ENCODE assay signal across 9 cellular contexts in the genomic region with DNA sequence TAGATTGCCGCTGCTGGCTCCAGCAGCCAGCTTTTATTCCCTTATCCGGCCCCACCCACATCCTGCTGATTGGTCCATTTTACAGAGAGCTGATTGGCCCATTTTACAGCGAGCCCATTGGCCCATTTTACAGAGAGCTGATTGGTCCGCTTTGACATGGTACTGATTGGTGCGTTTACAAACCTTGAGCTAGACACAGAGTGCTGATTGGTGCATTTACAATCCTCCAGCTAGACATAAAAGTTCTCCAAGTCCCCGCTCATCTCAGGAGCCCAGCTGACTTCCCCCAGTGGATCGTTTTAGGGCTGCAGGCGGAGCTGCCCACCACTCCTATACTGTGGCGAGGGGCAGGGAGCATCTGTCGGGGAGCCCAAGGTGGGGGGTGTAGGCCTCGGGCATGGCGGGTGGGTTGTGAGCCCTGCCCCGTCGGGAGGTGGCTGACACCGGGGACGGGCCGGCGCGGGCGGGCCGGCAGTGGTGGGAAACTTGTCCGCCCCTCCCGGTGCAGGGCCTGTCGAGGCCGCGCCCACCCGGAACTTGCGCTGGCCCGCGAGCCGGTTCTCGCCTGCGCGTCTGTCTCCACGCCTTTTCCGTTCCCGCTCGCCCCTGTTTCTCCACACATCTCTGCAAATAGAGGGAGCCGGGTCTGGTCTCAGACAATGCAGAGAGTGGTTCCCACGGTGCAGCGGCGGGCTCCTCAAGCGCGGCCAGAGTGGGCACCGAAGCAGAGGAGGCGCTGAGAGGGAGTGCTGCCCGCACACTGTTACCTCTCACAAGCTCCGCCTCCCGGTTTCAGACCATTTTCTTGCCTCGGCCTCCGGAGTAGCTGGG.
DNase-seq lines count a peak whose midpoint lies in the region; ATAC-seq lines count a peak whose summit lies in the region.
"Had no signal": no experiment of that assay in that cellular context is flagged by ENCODE, and none has a peak within 500 bp of the region (broad histone marks: within the 10 kb centered on the region; RNA-seq: fewer than 3 reads in every experiment).

No MANE protein-coding gene starts in this region.

- H3K27ac Mint-ChIP-seq in activated CD4-positive, alpha-beta T cell treated with anti-CD3 and anti-CD28 coated beads for 36 hours: peak overlapping the region; percentile 38
- peak overlapping the region; percentile 64 for H3K27ac Mint-ChIP-seq in dendritic cell treated with granulocyte-macrophage colony-stimulating factor and Interleukin-4, amounts not matched to agents 40 ng/mL and 50 ng/mL, for 4 days

- H3K9me3 ChIP-seq in mucosa of stomach (ENCODE audit: control insufficient read depth, low read length) (no peaks in the 10 kb centered on the region), thymus (ENCODE audit: control insufficient read depth) (no peaks in the 10 kb centered on the region)
- H3K9me3 ChIP-seq: A549 had no signal

- H3K4me3 ChIP-seq in mucosa of stomach (ENCODE audit: low read length): peak overlapping the region; percentile 14
- peak overlapping the region; percentile 61 for H3K4me3 ChIP-seq in thymus (ENCODE audit: low read length)
- H3K4me3 ChIP-seq: A549 had no signal

- peak; percentile 64 for ATAC-seq in activated CD4-positive, alpha-beta T cell treated with anti-CD3 and anti-CD28 coated beads for 36 hours
- no peak for ATAC-seq in HG03439 (IDR thresholded peaks at IDR 0.05; ENCODE audit: unreplicated experiment)
- ATAC-seq: A549 had no signal

- H3K4me1 Mint-ChIP-seq in activated CD4-positive, alpha-beta T cell treated with anti-CD3 and anti-CD28 coated beads for 36 hours: peaks cover 17% of the 10 kb centered on the region
- H3K4me1 Mint-ChIP-seq in dendritic cell treated with granulocyte-macrophage colony-stimulating factor and Interleukin-4, amounts not matched to agents 40 ng/mL and 50 ng/mL, for 4 days (ENCODE audit: low read depth): peaks cover 5% of the 10 kb centered on the region

- WGBS in thymus: 18% methylated on average over 51 of the region's 51 CpGs

- H3K4me3 Mint-ChIP-seq in activated CD4-positive, alpha-beta T cell treated with anti-CD3 and anti-CD28 coated beads for 36 hours: peak overlapping the region; percentile 54
- peak overlapping the region; percentile 81 for H3K4me3 Mint-ChIP-seq in dendritic cell treated with granulocyte-macrophage colony-stimulating factor and Interleukin-4, amounts not matched to agents 40 ng/mL and 50 ng/mL, for 4 days

- H3K4me1 ChIP-seq in mucosa of stomach (ENCODE audit: control insufficient read depth, insufficient read depth, low read length): no peaks in the 10 kb centered on the region
- H3K4me1 ChIP-seq in thymus (ENCODE audit: control insufficient read depth, insufficient read depth, low read length): no peaks in the 10 kb centered on the region
- H3K4me1 ChIP-seq: A549 had no signal

- no peaks in the 10 kb centered on the region for H3K36me3 Mint-ChIP-seq in activated CD4-positive, alpha-beta T cell treated with anti-CD3 and anti-CD28 coated beads for 36 hours (ENCODE audit: low read depth)
- H3K36me3 Mint-ChIP-seq in dendritic cell treated with granulocyte-macrophage colony-stimulating factor and Interleukin-4, amounts not matched to agents 40 ng/mL and 50 ng/mL, for 4 days (ENCODE audit: low read depth): no peaks in the 10 kb centered on the region

- no peaks in the 10 kb centered on the region for H3K36me3 ChIP-seq in mucosa of stomach (ENCODE audit: control insufficient read depth, insufficient read depth, low read length)
- no peaks in the 10 kb centered on the region for H3K36me3 ChIP-seq in thymus (ENCODE audit: control insufficient read depth, insufficient read depth)

- H3K9me3 Mint-ChIP-seq in activated CD4-positive, alpha-beta T cell treated with anti-CD3 and anti-CD28 coated beads for 36 hours (ENCODE audit: low read depth): no peaks in the 10 kb centered on the region
- no peaks in the 10 kb centered on the region for H3K9me3 Mint-ChIP-seq in dendritic cell treated with granulocyte-macrophage colony-stimulating factor and Interleukin-4, amounts not matched to agents 40 ng/mL and 50 ng/mL, for 4 days

- POLR2A ChIA-PET in activated CD4-positive, alpha-beta T cell treated with anti-CD3 and anti-CD28 coated beads for 36 hours (lab: Charles Lee): interaction anchor here (0.6 to 1.1 kb wide), 4 partner anchors 101 to 1136 kb away, joined by 3 to 8 read pairs (median 4); no protein-coding TSS in a partner anchor

- intact Hi-C loops in activated CD4-positive, alpha-beta T cell treated with anti-CD3 and anti-CD28 coated beads for 36 hours (cut with DNase I, micrococcal nuclease): loop anchor here (1.0 to 10.0 kb wide), 11 partner anchors 8 to 1249 kb away; partner anchors contain the start of genes DEK (in 1 of the 2) and NUP153 (in 1 of the 2)
- intact Hi-C loops in dendritic cell treated with granulocyte-macrophage colony-stimulating factor and Interleukin-4, amounts not matched to agents 40 ng/mL and 50 ng/mL, for 4 days (cut with micrococcal nuclease): no loop called here

- H3K27me3 Mint-ChIP-seq in activated CD4-positive, alpha-beta T cell treated with anti-CD3 and anti-CD28 coated beads for 36 hours: peaks cover 25% of the 10 kb centered on the region
- H3K27me3 Mint-ChIP-seq in dendritic cell treated with granulocyte-macrophage colony-stimulating factor and Interleukin-4, amounts not matched to agents 40 ng/mL and 50 ng/mL, for 4 days: peaks cover 3% of the 10 kb centered on the region

- H3K27me3 ChIP-seq in mucosa of stomach (ENCODE audit: control insufficient read depth, insufficient read depth, low read length) (no peaks in the 10 kb centered on the region), thymus (ENCODE audit: control insufficient read depth, insufficient read depth) (no peaks in the 10 kb centered on the region)

- peak; percentile 56 for DNase-seq in activated CD4-positive, alpha-beta T cell treated with anti-CD3 and anti-CD28 coated beads for 36 hours
- DNase-seq in activated CD4-positive, alpha-beta T cell treated with anti-CD3 and anti-CD28 coated beads for 1 hour: no peak
- DNase-seq in dedifferentiated amniotic fluid mesenchymal stem cell (ENCODE audit: extremely low spot score): no peak
- no peak for DNase-seq in globus pallidus (ENCODE audit: low spot score)

- H3K9ac ChIP-seq in mucosa of stomach (ENCODE audit: low read length): peak overlapping the region; percentile 38

- CTCF ChIA-PET in activated CD4-positive, alpha-beta T cell treated with anti-CD3 and anti-CD28 coated beads for 36 hours (lab: Charles Lee): interaction anchor here (0.6 to 1.6 kb wide), 9 partner anchors 14 to 693 kb away, joined by 3 to 6 read pairs (median 4); no protein-coding TSS in a partner anchor

- no peak overlapping the region for H3K27ac ChIP-seq in thymus (ENCODE audit: low read depth)
- H3K27ac ChIP-seq: A549 had no signal
